ENCODE assay signal across 1 cellular context in genomic region chr6:162726997-162727346, GRCh38.
TF ChIP-seq lines count a peak whose summit lies in the region.

No MANE protein-coding gene starts in this region.

TF ChIP-seq in GM23338, 12 proteins besides CTCF, POLR2A, EP300 and RAD21 (continued from another document):
- TF ChIP-seq ZNF462 (CRISPR knock-in tag; IDR thresholded peaks at IDR 0.05) (no peak), JUNB (IDR thresholded peaks at IDR 0.05; ENCODE audit: unreplicated experiment) (no peak), EZH2 (IDR thresholded peaks at IDR 0.05; ENCODE audit: low read depth, unreplicated experiment) (no peak), ZNF114 (CRISPR knock-in tag; IDR thresholded peaks at IDR 0.05) (no peak), ETS1 (IDR thresholded peaks at IDR 0.05) (no peak), POLR2AphosphoS5 (IDR thresholded peaks at IDR 0.05; ENCODE audit: low read depth) (no peak)
- TF ChIP-seq, protein P1, sequence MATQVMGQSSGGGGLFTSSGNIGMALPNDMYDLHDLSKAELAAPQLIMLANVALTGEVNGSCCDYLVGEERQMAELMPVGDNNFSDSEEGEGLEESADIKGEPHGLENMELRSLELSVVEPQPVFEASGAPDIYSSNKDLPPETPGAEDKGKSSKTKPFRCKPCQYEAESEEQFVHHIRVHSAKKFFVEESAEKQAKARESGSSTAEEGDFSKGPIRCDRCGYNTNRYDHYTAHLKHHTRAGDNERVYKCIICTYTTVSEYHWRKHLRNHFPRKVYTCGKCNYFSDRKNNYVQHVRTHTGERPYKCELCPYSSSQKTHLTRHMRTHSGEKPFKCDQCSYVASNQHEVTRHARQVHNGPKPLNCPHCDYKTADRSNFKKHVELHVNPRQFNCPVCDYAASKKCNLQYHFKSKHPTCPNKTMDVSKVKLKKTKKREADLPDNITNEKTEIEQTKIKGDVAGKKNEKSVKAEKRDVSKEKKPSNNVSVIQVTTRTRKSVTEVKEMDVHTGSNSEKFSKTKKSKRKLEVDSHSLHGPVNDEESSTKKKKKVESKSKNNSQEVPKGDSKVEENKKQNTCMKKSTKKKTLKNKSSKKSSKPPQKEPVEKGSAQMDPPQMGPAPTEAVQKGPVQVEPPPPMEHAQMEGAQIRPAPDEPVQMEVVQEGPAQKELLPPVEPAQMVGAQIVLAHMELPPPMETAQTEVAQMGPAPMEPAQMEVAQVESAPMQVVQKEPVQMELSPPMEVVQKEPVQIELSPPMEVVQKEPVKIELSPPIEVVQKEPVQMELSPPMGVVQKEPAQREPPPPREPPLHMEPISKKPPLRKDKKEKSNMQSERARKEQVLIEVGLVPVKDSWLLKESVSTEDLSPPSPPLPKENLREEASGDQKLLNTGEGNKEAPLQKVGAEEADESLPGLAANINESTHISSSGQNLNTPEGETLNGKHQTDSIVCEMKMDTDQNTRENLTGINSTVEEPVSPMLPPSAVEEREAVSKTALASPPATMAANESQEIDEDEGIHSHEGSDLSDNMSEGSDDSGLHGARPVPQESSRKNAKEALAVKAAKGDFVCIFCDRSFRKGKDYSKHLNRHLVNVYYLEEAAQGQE (IDR thresholded peaks at IDR 0.05; ENCODE audit: unreplicated experiment) = no peak
